8 cellular contexts compared by ENCODE assay signal in genomic region chr3:182792901-182793662, GRCh38. TPM values are rescaled to one million over a fixed set of nuclear protein-coding genes. Genes with fewer than 3 reads are reported as not detected.
A peak's percentile ranks its signal among the peaks of the same experiment; 100 is the strongest.
DNase-seq lines count a peak whose midpoint lies in the region; ATAC-seq, FAIRE-seq and TF ChIP-seq lines count a peak whose summit lies in the region.

Gene ATP11B, plus strand, starts transcription at chr3:182793504. Its CDS starts 256 bp downstream, at chr3:182793760.

- peak within 1 kb of the TSS; percentile 97 for H3K27ac Mint-ChIP-seq in central memory CD8-positive, alpha-beta T cell (ENCODE audit: low read depth)

- H3K36me3 ChIP-seq in keratinocyte (ENCODE audit: control insufficient read depth in 2 of 2, extremely low read depth in 1 of 2, insufficient read depth in 2 of 2, low read length in 2 of 2), result no peaks in the 10 kb centered on the region

- H3K4me1 Mint-ChIP-seq in central memory CD8-positive, alpha-beta T cell, result peaks cover 33% of the 10 kb centered on the region

- H3K27me3 Mint-ChIP-seq in central memory CD8-positive, alpha-beta T cell, result peaks cover 2% of the 10 kb centered on the region

- H3K4me3 Mint-ChIP-seq in central memory CD8-positive, alpha-beta T cell, result peak within 1 kb of the TSS; percentile 96

- DNase-seq in AG04450 (ENCODE audit: low read depth, low spot score) (no peak), NCI-H2227 treated with DMSO at 0.1 percent for 48 hours (lab: John Stamatoyannopoulos, UW) (peak; percentile 86), keratinocyte (ENCODE audit: low read depth, low spot score) (no peak)
- DNase-seq in activated CD4-positive, CD25-positive, alpha-beta regulatory T cell treated with anti-CD3 and anti-CD28 coated beads, Interleukin-2, amount 50 U/mL, for 16 hours (ENCODE audit: low read depth, low spot score), result peak; percentile 66
- peak; percentile 65 to 68 for DNase-seq in central memory CD8-positive, alpha-beta T cell (ENCODE audit: low spot score in 2 of 2)
- peak; percentile 40 to 67 (median 49) for DNase-seq in stimulated activated CD4-positive, alpha-beta T cell treated with anti-CD3 and anti-CD28 coated beads, Interleukin-12 subunit alpha, Interleukin-12 subunit beta, amount 100 ng/mL, for 48 hours (ENCODE audit: low read depth in 2 of 3, low spot score in 1 of 3)

- H3K4me3 ChIP-seq in AG04450 (ENCODE audit: low read depth, low read length), result peak within 1 kb of the TSS; percentile 97
- peak within 1 kb of the TSS; percentile 89 to 98 (median 95) for H3K4me3 ChIP-seq in keratinocyte (ENCODE audit: control insufficient read depth in 2 of 3, extremely low read depth in 1 of 3, insufficient read depth in 2 of 3, low read depth in 1 of 3, low read length in 3 of 3)

- H4K20me1 ChIP-seq in keratinocyte (ENCODE audit: control insufficient read depth, extremely low read depth, insufficient read depth, low read length), result no peaks in the 10 kb centered on the region

- no peaks in the 10 kb centered on the region; the same call in 1 of the 2 replicates for H3K9me3 ChIP-seq in AG04450 (ENCODE audit: control insufficient read depth, insufficient read depth, low read length)
- H3K9me3 ChIP-seq in keratinocyte (ENCODE audit: control insufficient read depth, low read depth, low read length), result no peaks in the 10 kb centered on the region

- H3K9me3 Mint-ChIP-seq in central memory CD8-positive, alpha-beta T cell, result no peaks in the 10 kb centered on the region

- H3K27ac ChIP-seq in AG04450 (ENCODE audit: low read depth, low read length), result peak within 1 kb of the TSS; percentile 80
- peak within 1 kb of the TSS; percentile 97 for H3K27ac ChIP-seq in keratinocyte (ENCODE audit: control insufficient read depth, insufficient read depth, low read length)

- POLR2A ChIA-PET in AG04450 (lab: Yijun Ruan, JAX), result no interaction called here

- no peak for TF ChIP-seq CTCF in AG04450 (IDR thresholded peaks at IDR 0.05; ENCODE audit: low read depth, low read length)
- no peak for TF ChIP-seq CTCF in keratinocyte (optimal IDR thresholded peaks at IDR 0.05 in 1 of 3, IDR thresholded peaks at IDR 0.05 in 1 of 3, conservative IDR thresholded peaks at IDR 0.05 in 1 of 3; ENCODE audit: extremely low read depth in 1 of 3, insufficient read depth in 2 of 3, low read length in 3 of 3)

- H3K27me3 ChIP-seq in AG04450 (ENCODE audit: control insufficient read depth, insufficient read depth, low read length) (peaks cover 2% of the 10 kb centered on the region), keratinocyte (ENCODE audit: control insufficient read depth, extremely low read depth, insufficient read depth, low read length) (no peaks in the 10 kb centered on the region)

- CTCF ChIA-PET in AG04450 (lab: Charles Lee), result interaction anchor here (1.3 to 1.9 kb wide), 2 partner anchors 44 to 79 kb away, joined by 5 read pairs; no protein-coding TSS in a partner anchor

- no peaks in the 10 kb centered on the region for H3K9me1 ChIP-seq in keratinocyte (ENCODE audit: control insufficient read depth, extremely low read depth, insufficient read depth, low read length)

- ATAC-seq in GM18867 (IDR thresholded peaks at IDR 0.05; ENCODE audit: unreplicated experiment) (peak; percentile 67), HG03066 (IDR thresholded peaks at IDR 0.05; ENCODE audit: low read depth, unreplicated experiment) (peak; percentile 58)
- peak; percentile 72 for ATAC-seq in central memory CD8-positive, alpha-beta T cell (replicated peaks; ENCODE audit: extremely low read depth, poor library complexity, severe bottlenecking)

- H2AFZ ChIP-seq in keratinocyte (ENCODE audit: control insufficient read depth, low read length), result peak within 1 kb of the TSS; percentile 100

- H3K79me2 ChIP-seq in keratinocyte (ENCODE audit: control insufficient read depth, insufficient read depth, low read length), result peaks cover 42% of the 10 kb centered on the region

- H3K36me3 Mint-ChIP-seq in central memory CD8-positive, alpha-beta T cell (ENCODE audit: insufficient read depth), result peaks cover 17% of the 10 kb centered on the region

- peak within 1 kb of the TSS; percentile 96 for H3K9ac ChIP-seq in keratinocyte (ENCODE audit: control insufficient read depth, extremely low read depth, insufficient read depth, low read length)

- peaks cover 22% of the 10 kb centered on the region for H3K4me1 ChIP-seq in keratinocyte (ENCODE audit: control insufficient read depth, extremely low read depth, insufficient read depth, low read length)

- FAIRE-seq in keratinocyte (lab: Jason Lieb, UNC), result no peak

- peak within 1 kb of the TSS; percentile 98 for H3K4me2 ChIP-seq in keratinocyte (ENCODE audit: control insufficient read depth, extremely low read depth, insufficient read depth, low read depth, low read length)

- dilution Hi-C loops in keratinocyte (cut with MboI; ENCODE audit: extremely low pct_ligation_motif_present, low sequenced_read_pairs), result no loop called here

RNA-seq across cellular contexts. Expression of gene ATP11B, which starts in this region (rescaled TPM):
- 20.3 and 24.5 TPM in 2 replicates for polyA plus RNA-seq in AG04450 (2011; rRNA removed)
- 30.4 and 43.2 TPM in 2 replicates for polyA minus RNA-seq in AG04450 (2011; rRNA and poly(A)+ RNA removed)
- 15.1 to 28.9 TPM (median 22.0 TPM) in 3 replicates for polyA plus RNA-seq in keratinocyte
- polyA plus RNA-seq in keratinocyte (2011; ENCODE audit: low read depth), result 75.5 TPM
- 8.7 and 17.7 TPM in 2 replicates for polyA plus RNA-seq in keratinocyte (2011; cell fraction: cytosol; rRNA removed)
- 23.1 and 28.4 TPM in 2 replicates for polyA plus RNA-seq in keratinocyte (2011; cell fraction: nucleus; rRNA removed)
- polyA plus RNA-seq in keratinocyte (2012; ENCODE audit: low replicate concordance), result 23.9 and 26.0 TPM in 2 replicates
- polyA minus RNA-seq in keratinocyte, result 17.8 to 50.6 TPM (median 22.8 TPM) in 3 replicates
- 16.5 TPM for polyA minus RNA-seq in keratinocyte (2011; cell fraction: cytosol; rRNA and poly(A)+ RNA removed)
- polyA minus RNA-seq in keratinocyte (2011; cell fraction: nucleus; rRNA and poly(A)+ RNA removed), result 40.6 and 68.4 TPM in 2 replicates

Comparison
In these comparisons a context has a peak if more than half of its experiments do, and no peak if none do; other contexts are left out.
1. DNase-seq: peak in NCI-H2227 treated with DMSO at 0.1 percent for 48 hours (single experiment), activated CD4-positive, CD25-positive, alpha-beta regulatory T cell treated with anti-CD3 and anti-CD28 coated beads, Interleukin-2, amount 50 U/mL, for 16 hours (single experiment), central memory CD8-positive, alpha-beta T cell (2 of 2) and stimulated activated CD4-positive, alpha-beta T cell treated with anti-CD3 and anti-CD28 coated beads, Interleukin-12 subunit alpha, Interleukin-12 subunit beta, amount 100 ng/mL, for 48 hours (3 of 3); none in AG04450 (single experiment) and keratinocyte (single experiment).
2. Peak in every context shown above with its lines, with median percentiles within 50 percentile points of each other: ATAC-seq.